23 cellular contexts compared by ENCODE assay signal in the genomic region with DNA sequence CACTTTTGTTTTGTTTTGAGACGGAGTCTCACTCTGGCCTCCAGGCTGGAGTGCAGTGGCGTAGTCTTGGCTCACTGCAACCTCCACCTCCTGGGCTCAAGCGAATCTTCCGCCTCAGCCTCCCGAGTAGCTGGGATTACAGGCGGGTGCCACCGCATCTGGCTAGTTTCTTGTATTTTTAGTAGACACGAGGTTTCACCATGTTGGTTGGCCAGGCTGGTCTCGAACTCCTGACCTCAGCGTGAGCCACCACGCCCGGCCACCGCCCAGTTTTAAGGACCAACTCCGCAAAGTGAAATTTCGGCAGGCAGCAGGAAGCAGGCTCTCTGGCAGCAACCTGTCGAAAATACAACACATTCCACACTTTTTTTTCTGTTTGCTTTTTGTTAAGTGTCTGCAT. TPM values are rescaled to one million over a fixed set of nuclear protein-coding genes. Genes with fewer than 3 reads are reported as not detected.
A peak's percentile ranks its signal among the peaks of the same experiment; 100 is the strongest.
DNase-seq lines count a peak whose midpoint lies in the region; FAIRE-seq and TF ChIP-seq lines count a peak whose summit lies in the region.
"Had no signal": no experiment of that assay in that cellular context is flagged by ENCODE, and none has a peak within 500 bp of the region (broad histone marks: within the 10 kb centered on the region; RNA-seq: fewer than 3 reads in every experiment).

No MANE protein-coding gene starts in this region.

- CTCF ChIA-PET in Calu3 (lab: Charles Lee) = no interaction called here

- TF ChIP-seq CTCF in Calu3 (IDR thresholded peaks at IDR 0.05; ENCODE audit: unreplicated experiment) (no peak), HFFc6 (IDR thresholded peaks at IDR 0.05) (no peak), chondrocyte (IDR thresholded peaks at IDR 0.05) (no peak), progenitor cell of endocrine pancreas (IDR thresholded peaks at IDR 0.05; ENCODE audit: unreplicated experiment) (no peak)

- H3K9me3 Mint-ChIP-seq in Calu3 (ENCODE audit: low read depth, unreplicated experiment) = no peaks in the 10 kb centered on the region
- H3K9me3 Mint-ChIP-seq in HFFc6 = no peaks in the 10 kb centered on the region
- H3K9me3 Mint-ChIP-seq in chondrocyte (ENCODE audit: low read depth) = no peaks in the 10 kb centered on the region
- no peaks in the 10 kb centered on the region for H3K9me3 Mint-ChIP-seq in progenitor cell of endocrine pancreas (ENCODE audit: low read depth)
- H3K9me3 Mint-ChIP-seq: CD4-positive, alpha-beta T cell had no signal

- intact Hi-C loops in Calu3 (cut with micrococcal nuclease; ENCODE audit: unreplicated experiment) = no loop called here

- H3K27ac Mint-ChIP-seq in Calu3 (ENCODE audit: unreplicated experiment) (no peak overlapping the region), HFFc6 (peak overlapping the region; percentile 60; the same call in 1 of the 2 replicates), chondrocyte (ENCODE audit: unreplicated experiment) (no peak overlapping the region), progenitor cell of endocrine pancreas (peak overlapping the region; percentile 59)
- H3K27ac Mint-ChIP-seq: CD4-positive, alpha-beta T cell had no signal

- no peak overlapping the region for H3K4me3 Mint-ChIP-seq in Calu3 (ENCODE audit: low read depth, unreplicated experiment)
- 0 out of 2 replicates have a peak overlapping the region, but pooled peaks have one; percentile 72 for H3K4me3 Mint-ChIP-seq in HFFc6
- no peak overlapping the region for H3K4me3 Mint-ChIP-seq in chondrocyte (ENCODE audit: unreplicated experiment)
- no peak overlapping the region for H3K4me3 Mint-ChIP-seq in progenitor cell of endocrine pancreas (ENCODE audit: low read depth)
- H3K4me3 Mint-ChIP-seq: CD4-positive, alpha-beta T cell had no signal

- H3K36me3 Mint-ChIP-seq in Calu3 (ENCODE audit: insufficient read depth, unreplicated experiment) (peaks cover 15% of the 10 kb centered on the region), HFFc6 (ENCODE audit: low read depth) (peaks cover 39% of the 10 kb centered on the region), chondrocyte (ENCODE audit: low read depth) (peaks cover 32% of the 10 kb centered on the region), progenitor cell of endocrine pancreas (ENCODE audit: insufficient read depth) (peaks cover 43% of the 10 kb centered on the region)

- DNase-seq in Calu3 (no peak), HFFc6 (no peak), chondrocyte (ENCODE audit: low spot score) (peak; percentile 34), progenitor cell of endocrine pancreas (ENCODE audit: low spot score, unreplicated experiment) (no peak), GM12891 (ENCODE audit: insufficient read length, low spot score) (no peak), UCSD-AML1 (lab: John Stamatoyannopoulos, UW; ENCODE audit: unreplicated experiment) (no peak)
- DNase-seq in activated CD4-positive, alpha-beta T cell treated with anti-CD3 and anti-CD28 coated beads, Interleukin-2, amount 50 U/mL, for 48 hours = no peak
- DNase-seq: CD4-positive, alpha-beta T cell; COR-L47; DND-41; IMR-90; Kasumi-1; MG63; NCI-H1417 treated with DMSO at 0.1 percent for 48 hours; NCI-H187; NCI-H446; NCI-H526; OCI-M1; SHP77 treated with DMSO at 0.1 percent for 48 hours; SW 1271 had no signal

- TSS peak; percentile 18 for BruUV-seq in Calu3 (replicated peaks; lab: Mats Ljungman, UMichigan)

- FAIRE-seq in GM12891 (lab: Jason Lieb, UNC) = no peak
- FAIRE-seq: GM12892, GM18507, HTR-8/SVneo had no signal

- H3K27me3 Mint-ChIP-seq in Calu3 (ENCODE audit: unreplicated experiment) (no peaks in the 10 kb centered on the region), HFFc6 (ENCODE audit: insufficient read depth) (peaks cover 2% of the 10 kb centered on the region; the same call in 1 of the 2 replicates), chondrocyte (ENCODE audit: low read depth) (no peaks in the 10 kb centered on the region), progenitor cell of endocrine pancreas (no peaks in the 10 kb centered on the region)
- H3K27me3 Mint-ChIP-seq: CD4-positive, alpha-beta T cell had no signal

- no peak for TF ChIP-seq POLR2A in GM12891 (IDR thresholded peaks at IDR 0.05; ENCODE audit: low read depth, low read length)

- H3K4me1 Mint-ChIP-seq in Calu3 (ENCODE audit: low read depth, unreplicated experiment) (no peaks in the 10 kb centered on the region), HFFc6 (ENCODE audit: low read depth) (peaks cover 46% of the 10 kb centered on the region), chondrocyte (ENCODE audit: low read depth) (peaks cover 38% of the 10 kb centered on the region), progenitor cell of endocrine pancreas (ENCODE audit: low read depth) (peaks cover 16% of the 10 kb centered on the region)

TF ChIP-seq in GM12891, 5 proteins besides CTCF, POLR2A, EP300 and RAD21:
- TF ChIP-seq PAX5 (IDR thresholded peaks at IDR 0.05; ENCODE audit: insufficient read depth, low read length, severe bottlenecking) = no peak
- TF ChIP-seq TAF1 (IDR thresholded peaks at IDR 0.05; ENCODE audit: low read depth, low read length) = no peak
- TF ChIP-seq SPI1 (IDR thresholded peaks at IDR 0.05; ENCODE audit: low read depth, low read length) = no peak
- no peak for TF ChIP-seq POU2F2 (IDR thresholded peaks at IDR 0.05; ENCODE audit: low read depth, low read length)
- TF ChIP-seq POLR2AphosphoS5 (IDR thresholded peaks at IDR 0.05; ENCODE audit: low read depth, low read length) = no peak

RNA-seq across cellular contexts. Expression of a gene that starts 13.4 kb away (rescaled TPM):
- total RNA-seq in Calu3 (2022) = 18.7 and 21.5 TPM in 2 replicates
- 10 to 100 TPM; 19.6 to 27.1 (median 22.9) TPM for total RNA-seq in HFFc6 (2021; fragmentation: NEBNext Ultra II Directional; extraction: Animal tissue kit (Norgen Biotek cat#: 25700))
- total RNA-seq in chondrocyte = 30.1 to 35.2 TPM (median 35.0 TPM) in 3 replicates
- total RNA-seq in progenitor cell of endocrine pancreas = 61.0 and 65.4 TPM in 2 replicates
- polyA plus RNA-seq in GM12891 (2012; ENCODE audit: low read depth, missing spikeins) = 19.1 TPM

RNA-seq across cellular contexts. Expression of a gene that starts 13.4 kb away (rescaled TPM):
- total RNA-seq in Calu3 (2022) (15.1 and 17.3 TPM in 2 replicates), chondrocyte (39.8 to 45.0 TPM (median 40.1 TPM) in 3 replicates), progenitor cell of endocrine pancreas (57.5 and 59.6 TPM in 2 replicates)
- 10 to 100 TPM; 24.7 to 29.6 (median 25.6) TPM for total RNA-seq in HFFc6 (2021; fragmentation: NEBNext Ultra II Directional; extraction: Animal tissue kit (Norgen Biotek cat#: 25700))
- 26.6 TPM for polyA plus RNA-seq in GM12891 (2012; ENCODE audit: low read depth, missing spikeins)

Comparison
In these comparisons a context has a peak if more than half of its experiments do, and no peak if none do; other contexts are left out.
1. H3K27ac Mint-ChIP-seq: peak in HFFc6 (single experiment) and progenitor cell of endocrine pancreas (single experiment); none in Calu3 (single experiment) and chondrocyte (single experiment).